Comparison of ENCODE assay signal across 20 cellular contexts in genomic region chr17:13490427-13490826, GRCh38.
"Had no signal": no experiment of that assay in that cellular context is flagged by ENCODE, and none has a peak within 500 bp of the region (broad histone marks: within the 10 kb centered on the region; RNA-seq: fewer than 3 reads in every experiment).

No MANE protein-coding gene starts in this region.

- H3K9me3 Mint-ChIP-seq: memory B cell had no signal

- H3K79me2 ChIP-seq: parathyroid adenoma had no signal

- H3K4me1 ChIP-seq: body of pancreas, parathyroid adenoma had no signal

- H2AFZ ChIP-seq: parathyroid adenoma had no signal

- H3K36me3 Mint-ChIP-seq: activated naive CD8-positive, alpha-beta T cell treated with anti-CD3 and anti-CD28 coated beads, Interleukin-2, amount 10 ng/mL, durations not matched to agents 7 days and 5 days; memory B cell; naive thymus-derived CD8-positive, alpha-beta T cell; stimulated activated naive B cell treated with anti-CD40 and anti-IgM and Interleukin-4, amounts not matched to agents 10 μg/mL and 1 μg/mL and 100 μg/mL, for 72 hours had no signal

- H3K27ac Mint-ChIP-seq: activated naive CD8-positive, alpha-beta T cell treated with anti-CD3 and anti-CD28 coated beads, Interleukin-2, amount 10 ng/mL, durations not matched to agents 7 days and 5 days; activated T-cell treated with anti-CD3 and anti-CD28 coated beads, Interleukin-2, amount 50 U/mL, for 72 hours; memory B cell; naive thymus-derived CD8-positive, alpha-beta T cell; stimulated activated naive B cell treated with anti-CD40 and anti-IgM and Interleukin-4, amounts not matched to agents 10 μg/mL and 1 μg/mL and 100 μg/mL, for 72 hours; T-helper 2 cell treated with Interferon-gamma antibody and Interleukin-4, amounts not matched to agents 5 μg/mL and 100 μg/mL, for 36 hours had no signal

- H3K4me3 ChIP-seq: body of pancreas, dorsolateral prefrontal cortex, mucosa of descending colon had no signal

- H3K27ac ChIP-seq: body of pancreas, dorsolateral prefrontal cortex, parathyroid adenoma had no signal

- DNase-seq: activated CD4-positive, alpha-beta T cell treated with anti-CD3 and anti-CD28 coated beads, Interleukin-2, amount 50 U/mL, for 4 hours; activated gamma-delta T cell treated with Interleukin-2 at 50 U/mL for 16 hours; activated naive CD8-positive, alpha-beta T cell treated with anti-CD3 and anti-CD28 coated beads, Interleukin-2, amount 10 ng/mL, durations not matched to agents 7 days and 5 days; activated T-cell treated with anti-CD3 and anti-CD28 coated beads, Interleukin-2, amount 50 U/mL, for 72 hours; amygdala; body of pancreas; caudate nucleus; dorsolateral prefrontal cortex; hypothalamus; kidney; mucosa of descending colon; naive thymus-derived CD8-positive, alpha-beta T cell; stimulated activated naive B cell treated with anti-CD40 and anti-IgM and Interleukin-4, amounts not matched to agents 10 μg/mL and 1 μg/mL and 100 μg/mL, for 72 hours had no signal

- ATAC-seq: activated T-cell treated with anti-CD3 and anti-CD28 coated beads, Interleukin-2, amount 50 U/mL, for 72 hours; body of pancreas; left lobe of liver; mucosa of descending colon; naive thymus-derived CD8-positive, alpha-beta T cell; stimulated activated naive B cell treated with anti-CD40 and anti-IgM and Interleukin-4, amounts not matched to agents 10 μg/mL and 1 μg/mL and 100 μg/mL, for 72 hours had no signal

- H3K4me1 Mint-ChIP-seq: memory B cell; stimulated activated naive B cell treated with anti-CD40 and anti-IgM and Interleukin-4, amounts not matched to agents 10 μg/mL and 1 μg/mL and 100 μg/mL, for 72 hours had no signal

- H3K4me3 Mint-ChIP-seq: activated naive CD8-positive, alpha-beta T cell treated with anti-CD3 and anti-CD28 coated beads, Interleukin-2, amount 10 ng/mL, durations not matched to agents 7 days and 5 days; activated T-cell treated with anti-CD3 and anti-CD28 coated beads, Interleukin-2, amount 50 U/mL, for 72 hours; memory B cell; naive thymus-derived CD8-positive, alpha-beta T cell; stimulated activated naive B cell treated with anti-CD40 and anti-IgM and Interleukin-4, amounts not matched to agents 10 μg/mL and 1 μg/mL and 100 μg/mL, for 72 hours; T-helper 2 cell treated with Interferon-gamma antibody and Interleukin-4, amounts not matched to agents 5 μg/mL and 100 μg/mL, for 36 hours had no signal

- FAIRE-seq: colon, frontal cortex, kidney, TTC549 had no signal

- H3K9ac ChIP-seq: parathyroid adenoma had no signal

- H3K27me3 ChIP-seq: body of pancreas had no signal

- H3K9me3 ChIP-seq: body of pancreas, mucosa of descending colon had no signal
